ENCODE assay signal across 1 cellular context in genomic region chr11:14904745-14905103, GRCh38.
TF ChIP-seq lines count a peak whose summit lies in the region.

No MANE protein-coding gene starts in this region.

TF ChIP-seq in HCT116, 20 proteins besides CTCF, POLR2A, EP300 and RAD21 (continued from another document):
- TF ChIP-seq ZBTB33 (IDR thresholded peaks at IDR 0.05; ENCODE audit: extremely low read depth, insufficient replicate concordance, low read length) (no peak), JUND (IDR thresholded peaks at IDR 0.05) (no peak), CEBPB (IDR thresholded peaks at IDR 0.05; ENCODE audit: low read depth) (no peak), ATF3 (IDR thresholded peaks at IDR 0.05) (no peak), YY1 (IDR thresholded peaks at IDR 0.05; ENCODE audit: extremely low read depth, insufficient replicate concordance, low read depth, low read length) (no peak), EZH2phosphoT487 (IDR thresholded peaks at IDR 0.05; ENCODE audit: borderline replicate concordance) (no peak), SRF (IDR thresholded peaks at IDR 0.05; ENCODE audit: low read depth) (no peak), ZNF274 (IDR thresholded peaks at IDR 0.05; ENCODE audit: low read depth, low read length) (no peak), MAX (IDR thresholded peaks at IDR 0.05) (no peak)
TF ChIP-seq in HCT116: peak in this region for 0.
